In the genomic region with DNA sequence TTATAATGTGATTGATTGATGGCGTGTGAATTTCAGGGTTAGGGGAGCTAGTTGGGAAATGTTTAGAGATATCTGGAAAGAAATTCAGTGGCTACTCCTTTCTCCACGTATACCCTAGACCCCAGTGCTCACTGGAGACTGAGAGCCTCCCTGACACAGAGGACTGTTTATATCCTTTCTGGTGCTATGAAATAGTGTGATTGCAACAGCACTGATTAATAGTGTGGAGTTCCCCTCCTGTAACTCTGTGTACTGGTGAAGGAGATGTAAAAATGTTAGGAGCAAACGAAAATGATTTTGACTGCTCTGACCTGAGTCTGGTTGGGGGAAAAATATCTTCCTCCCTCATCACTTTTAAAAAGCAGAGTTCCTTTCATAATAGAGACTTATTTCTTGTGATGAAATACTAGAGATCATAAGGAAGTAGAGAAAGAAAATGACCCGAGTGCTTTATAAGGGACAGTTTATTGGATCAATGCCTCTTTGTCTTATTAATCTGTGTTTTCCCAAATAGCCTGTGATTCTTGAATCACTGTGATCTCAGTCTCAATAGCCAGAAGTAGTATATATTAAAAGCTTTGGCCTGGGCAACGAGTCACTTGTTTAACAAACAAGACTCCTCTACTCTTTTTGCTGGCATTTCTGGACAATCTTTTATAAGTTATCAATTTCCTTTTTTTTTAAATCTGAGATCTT, we compare ENCODE assay signal across 1 cellular context.
TF ChIP-seq lines count a peak whose summit lies in the region.

No MANE protein-coding gene starts in this region.

TF ChIP-seq in HepG2, 621 proteins besides CTCF, POLR2A, EP300 and RAD21 (continued from another document):
- TF ChIP-seq, protein P1, sequence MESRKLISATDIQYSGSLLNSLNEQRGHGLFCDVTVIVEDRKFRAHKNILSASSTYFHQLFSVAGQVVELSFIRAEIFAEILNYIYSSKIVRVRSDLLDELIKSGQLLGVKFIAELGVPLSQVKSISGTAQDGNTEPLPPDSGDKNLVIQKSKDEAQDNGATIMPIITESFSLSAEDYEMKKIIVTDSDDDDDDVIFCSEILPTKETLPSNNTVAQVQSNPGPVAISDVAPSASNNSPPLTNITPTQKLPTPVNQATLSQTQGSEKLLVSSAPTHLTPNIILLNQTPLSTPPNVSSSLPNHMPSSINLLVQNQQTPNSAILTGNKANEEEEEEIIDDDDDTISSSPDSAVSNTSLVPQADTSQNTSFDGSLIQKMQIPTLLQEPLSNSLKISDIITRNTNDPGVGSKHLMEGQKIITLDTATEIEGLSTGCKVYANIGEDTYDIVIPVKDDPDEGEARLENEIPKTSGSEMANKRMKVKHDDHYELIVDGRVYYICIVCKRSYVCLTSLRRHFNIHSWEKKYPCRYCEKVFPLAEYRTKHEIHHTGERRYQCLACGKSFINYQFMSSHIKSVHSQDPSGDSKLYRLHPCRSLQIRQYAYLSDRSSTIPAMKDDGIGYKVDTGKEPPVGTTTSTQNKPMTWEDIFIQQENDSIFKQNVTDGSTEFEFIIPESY (CRISPR knock-in tag; IDR thresholded peaks at IDR 0.05), result no peak
- no peak for TF ChIP-seq ZNF792 (CRISPR knock-in tag; IDR thresholded peaks at IDR 0.05)
